In the genomic region with DNA sequence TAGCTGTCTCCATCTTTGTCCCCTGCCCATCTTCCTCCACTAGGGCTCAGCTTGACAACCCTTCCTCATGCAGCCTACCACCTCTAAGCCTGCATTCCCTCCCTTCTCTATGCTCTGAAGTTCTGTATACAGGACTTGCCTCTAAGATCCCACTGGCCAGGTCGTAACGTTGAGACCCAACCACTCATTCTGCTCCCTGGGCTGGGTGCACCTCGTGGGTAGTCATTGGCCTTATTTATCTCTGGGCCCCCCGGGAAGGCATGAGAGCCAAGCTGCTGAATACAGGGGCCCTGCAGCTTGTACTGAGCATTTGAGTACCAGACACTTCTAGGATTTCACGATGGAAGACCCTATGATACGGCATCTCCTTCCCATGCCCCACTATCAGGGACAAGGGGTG, we compare ENCODE assay signal across 17 cellular contexts. TPM values are rescaled to one million over a fixed set of nuclear protein-coding genes. Genes with fewer than 3 reads are reported as not detected.
"Had no signal": no experiment of that assay in that cellular context is flagged by ENCODE, and none has a peak within 500 bp of the region (broad histone marks: within the 10 kb centered on the region; RNA-seq: fewer than 3 reads in every experiment).

No MANE protein-coding gene starts in this region.

- H3K27ac ChIP-seq: esophagus muscularis mucosa, left ventricle myocardium inferior had no signal

- H3K27me3 ChIP-seq: ascending aorta, tibial nerve had no signal

- H3K4me3 ChIP-seq: ascending aorta, esophagus muscularis mucosa, left ventricle myocardium inferior, tibial nerve had no signal

- H3K9me3 ChIP-seq: ascending aorta, tibial nerve had no signal

- ATAC-seq: natural killer cell treated with Interleukin-12 subunit alpha and Interleukin-12 subunit beta and Interleukin-15 and Interleukin-18, amount 100 ng/mL, for 72 hours; stimulated activated naive B cell treated with anti-CD40 and anti-IgM and Interleukin-4, amounts not matched to agents 10 μg/mL and 1 μg/mL and 100 μg/mL, for 72 hours; T-cell had no signal

- DNase-seq: activated CD4-positive, CD25-positive, alpha-beta regulatory T cell treated with anti-CD3 and anti-CD28 coated beads, Interleukin-2, amount 50 U/mL, for 72 hours; activated naive CD4-positive, alpha-beta T cell treated with anti-CD3 and anti-CD28 coated beads, Interleukin-2, amount 10 ng/mL, durations not matched to agents 7 days and 5 days; activated T-cell treated with anti-CD3 and anti-CD28 coated beads for 4 hours; left ventricle myocardium inferior; stimulated activated CD4-positive, alpha-beta T cell treated with anti-CD3 and anti-CD28 coated beads, Interleukin-4, amount 100 ng/mL, for 1 hour; stimulated activated naive B cell treated with anti-CD40 and anti-IgM and Interleukin-4, amounts not matched to agents 10 μg/mL and 1 μg/mL and 100 μg/mL, for 72 hours; T-cell; T-helper 9 cell had no signal

- FAIRE-seq: endometrium, keratinocyte had no signal

- H3K36me3 ChIP-seq: ascending aorta, esophagus muscularis mucosa, left ventricle myocardium inferior, tibial nerve had no signal

RNA-seq across cellular contexts. Expression of a gene that starts 31.2 kb away (rescaled TPM):
- total RNA-seq: ascending aorta; esophagus muscularis mucosa; left ventricle myocardium inferior; mucosa of gallbladder; natural killer cell treated with Interleukin-12 subunit alpha and Interleukin-12 subunit beta and Interleukin-15 and Interleukin-18, amount 100 ng/mL, for 72 hours; omental fat pad; subcutaneous adipose tissue; T-cell; tibial nerve had no signal
- polyA plus RNA-seq: keratinocyte had no signal
